Comparison of ENCODE assay signal across 9 cellular contexts in genomic region chr10:4344544-4344994, GRCh38.
A peak's percentile ranks its signal among the peaks of the same experiment; 100 is the strongest.
DNase-seq lines count a peak whose midpoint lies in the region; TF ChIP-seq lines count a peak whose summit lies in the region.
"Had no signal": no experiment of that assay in that cellular context is flagged by ENCODE, and none has a peak within 500 bp of the region (broad histone marks: within the 10 kb centered on the region; RNA-seq: fewer than 3 reads in every experiment).

No MANE protein-coding gene starts in this region.

- no peak overlapping the region for H3K4me3 Mint-ChIP-seq in endothelial cell (ENCODE audit: unreplicated experiment)
- H3K4me3 Mint-ChIP-seq: natural killer cell treated with Interleukin-12 subunit alpha and Interleukin-12 subunit beta and Interleukin-15 and Interleukin-18, amount 100 ng/mL, for 72 hours had no signal

- no peak for TF ChIP-seq CTCF in endothelial cell (IDR thresholded peaks at IDR 0.05; ENCODE audit: unreplicated experiment)

- H3K9me3 Mint-ChIP-seq in endothelial cell (ENCODE audit: unreplicated experiment), result no peaks in the 10 kb centered on the region

- H3K27me3 Mint-ChIP-seq in endothelial cell (ENCODE audit: unreplicated experiment), result no peaks in the 10 kb centered on the region

- peak overlapping the region; percentile 33 to 47 (median 37) for H3K9ac ChIP-seq in skeletal muscle tissue (ENCODE audit: low read depth in 1 of 3, low read length in 3 of 3)

- H3K36me3 ChIP-seq in skeletal muscle tissue (ENCODE audit: control insufficient read depth in 3 of 3, insufficient read depth in 3 of 3, low read length in 3 of 3), result no peaks in the 10 kb centered on the region

- H3K27ac Mint-ChIP-seq in endothelial cell (ENCODE audit: unreplicated experiment), result no peak overlapping the region

- peaks cover 22% of the 10 kb centered on the region for H3K4me1 Mint-ChIP-seq in endothelial cell (ENCODE audit: unreplicated experiment)

- no peaks in the 10 kb centered on the region for H3K36me3 Mint-ChIP-seq in endothelial cell (ENCODE audit: low read depth, unreplicated experiment)
- H3K36me3 Mint-ChIP-seq: natural killer cell treated with Interleukin-12 subunit alpha and Interleukin-12 subunit beta and Interleukin-15 and Interleukin-18, amount 100 ng/mL, for 72 hours had no signal

- peaks cover 13 to 19% (median 15%) of the 10 kb centered on the region in 3 donors for H3K4me1 ChIP-seq in skeletal muscle tissue (ENCODE audit: control insufficient read depth in 3 of 3, insufficient read depth in 3 of 3, low read length in 3 of 3)

- DNase-seq in HK-2 (ENCODE audit: unreplicated experiment) (peak; percentile 10), globus pallidus (ENCODE audit: low spot score) (peak; percentile 24), NCI-H1092 treated with DMSO at 0.1 percent for 48 hours (lab: John Stamatoyannopoulos, UW) (no peak), SKM-1 (lab: John Stamatoyannopoulos, UW; ENCODE audit: unreplicated experiment) (no peak), endothelial cell (ENCODE audit: low spot score) (no peak)
- peak; percentile 16 to 26 for DNase-seq in activated CD4-positive, alpha-beta T cell treated with anti-CD3 and anti-CD28 coated beads, Interleukin-2, amount 50 U/mL, for 4 hours
- no peak for DNase-seq in effector CD8-positive, alpha-beta T cell (lab: John Stamatoyannopoulos, UW)

- H3K4me3 ChIP-seq in skeletal muscle tissue (ENCODE audit: low read length in 3 of 3), result peak overlapping the region in 2 of 3 donors; percentile 44 to 46

- H3K27me3 ChIP-seq in skeletal muscle tissue (ENCODE audit: control insufficient read depth in 3 of 3, insufficient read depth in 3 of 3, low read length in 3 of 3), result no peaks in the 10 kb centered on the region

- no peaks in the 10 kb centered on the region for H3K9me3 ChIP-seq in skeletal muscle tissue (ENCODE audit: control insufficient read depth in 3 of 3, low read length in 3 of 3)

- H3K27ac ChIP-seq in skeletal muscle tissue (ENCODE audit: low read depth, low read length), result peak overlapping the region; percentile 81

Comparison
In these comparisons a context has a peak if more than half of its experiments do, and no peak if none do; other contexts are left out.
1. DNase-seq: peak in HK-2 (single experiment), activated CD4-positive, alpha-beta T cell treated with anti-CD3 and anti-CD28 coated beads, Interleukin-2, amount 50 U/mL, for 4 hours (2 of 2) and globus pallidus (single experiment); none in effector CD8-positive, alpha-beta T cell (single experiment), NCI-H1092 treated with DMSO at 0.1 percent for 48 hours (single experiment), SKM-1 (single experiment) and endothelial cell (single experiment).